ENCODE assay signal across 8 cellular contexts in genomic region chr1:51329443-51330325, GRCh38. TPM values are rescaled to one million over a fixed set of nuclear protein-coding genes. Genes with fewer than 3 reads are reported as not detected.
DNase-seq lines count a peak whose midpoint lies in the region; ATAC-seq and TF ChIP-seq lines count a peak whose summit lies in the region.

No MANE protein-coding gene starts in this region.

- peaks cover 25 to 49% (median 44%) of the 10 kb centered on the region in 11 experiments for H3K27me3 ChIP-seq in BLaER1 treated with 17β-estradiol and CSF1 and Interleukin-3, amounts not matched to agents 10 nM and 100 nM

- H3K9ac ChIP-seq in BLaER1 treated with 17β-estradiol and CSF1 and Interleukin-3, amounts not matched to agents 10 nM and 100 nM: peak overlapping the region in 2 of 11 experiments; percentile 11 to 39; a peak in 1 of 22 replicates

- H3K27me3 Mint-ChIP-seq in chondrocyte (ENCODE audit: low read depth) (no peaks in the 10 kb centered on the region), mesothelial cell of epicardium (ENCODE audit: low read depth) (peaks cover 12% of the 10 kb centered on the region)

- DNase-seq in NCI-H1417 (lab: John Stamatoyannopoulos, UW) (peak in 2 of 3 experiments; percentile 71 to 87), chondrocyte (ENCODE audit: low spot score) (peak; percentile 83), mesothelial cell of epicardium (ENCODE audit: low spot score in 2 of 2, unreplicated experiment in 2 of 2) (no peak), foreskin fibroblast (no peak), DMS114 treated with DMSO at 0.1 percent for 48 hours (lab: John Stamatoyannopoulos, UW; ENCODE audit: unreplicated experiment) (no peak), SW480 (ENCODE audit: low spot score) (no peak)

- H4K20me1 ChIP-seq in BLaER1 treated with 17β-estradiol and CSF1 and Interleukin-3, amounts not matched to agents 10 nM and 100 nM: no peaks in the 10 kb centered on the region

- H3K27ac Mint-ChIP-seq in chondrocyte (ENCODE audit: unreplicated experiment) (no peak overlapping the region), mesothelial cell of epicardium (no peak overlapping the region)

- H3K4me3 Mint-ChIP-seq in chondrocyte (ENCODE audit: unreplicated experiment) (peak overlapping the region; percentile 53), mesothelial cell of epicardium (peak overlapping the region; percentile 66)

- no peaks in the 10 kb centered on the region for H3K9me3 Mint-ChIP-seq in chondrocyte (ENCODE audit: low read depth)
- H3K9me3 Mint-ChIP-seq in mesothelial cell of epicardium: no peaks in the 10 kb centered on the region

- peaks cover 12 to 20% (median 16%) of the 10 kb centered on the region in 10 experiments for H3K4me1 ChIP-seq in BLaER1 treated with 17β-estradiol and CSF1 and Interleukin-3, amounts not matched to agents 10 nM and 100 nM

- no peak for TF ChIP-seq CTCF in chondrocyte (IDR thresholded peaks at IDR 0.05)
- no peak for TF ChIP-seq CTCF in mesothelial cell of epicardium (IDR thresholded peaks at IDR 0.05; ENCODE audit: unreplicated experiment)
- no peak for TF ChIP-seq CTCF in foreskin fibroblast (IDR thresholded peaks at IDR 0.05; ENCODE audit: low read depth, low read length)

- peak overlapping the region; percentile 63 to 94 (median 73); a peak in 16 of 22 replicates for H3K4me2 ChIP-seq in BLaER1 treated with 17β-estradiol and CSF1 and Interleukin-3, amounts not matched to agents 10 nM and 100 nM

- H3K9me3 ChIP-seq in BLaER1 treated with 17β-estradiol and CSF1 and Interleukin-3, amounts not matched to agents 10 nM and 100 nM (replicated peaks in 1 of 11): no peaks in the 10 kb centered on the region

- H3K27ac ChIP-seq in BLaER1 treated with 17β-estradiol and CSF1 and Interleukin-3, amounts not matched to agents 10 nM and 100 nM: no peak overlapping the region

- H3K4me1 Mint-ChIP-seq in chondrocyte (ENCODE audit: low read depth) (peaks cover 34% of the 10 kb centered on the region), mesothelial cell of epicardium (peaks cover 41% of the 10 kb centered on the region)

- no peak for ATAC-seq in HG03469 (IDR thresholded peaks at IDR 0.05; ENCODE audit: unreplicated experiment)

- no peaks in the 10 kb centered on the region for H3K36me3 ChIP-seq in BLaER1 treated with 17β-estradiol and CSF1 and Interleukin-3, amounts not matched to agents 10 nM and 100 nM

- H3K36me3 Mint-ChIP-seq in chondrocyte (ENCODE audit: low read depth) (no peaks in the 10 kb centered on the region), mesothelial cell of epicardium (no peaks in the 10 kb centered on the region)

- H3K4me3 ChIP-seq in BLaER1 treated with 17β-estradiol and CSF1 and Interleukin-3, amounts not matched to agents 10 nM and 100 nM: peak overlapping the region in 9 of 10 experiments; percentile 36 to 64 (median 50); a peak in 13 of 20 replicates
- H3K4me3 ChIP-seq in foreskin fibroblast (ENCODE audit: low read depth in 1 of 2, low read length in 2 of 2): no peak overlapping the region

RNA-seq across cellular contexts. Expression of gene TTC39A, which starts 0.7 kb away (rescaled TPM):
- total RNA-seq in chondrocyte (1.4 to 4.0 TPM (median 2.3 TPM) in 3 replicates), mesothelial cell of epicardium (8.0 to 10.1 TPM (median 8.4 TPM) in 3 replicates)

Comparison
In these comparisons a context has a peak if more than half of its experiments do, and no peak if none do; other contexts are left out.
1. H3K4me3 ChIP-seq: peak in BLaER1 treated with 17β-estradiol and CSF1 and Interleukin-3, amounts not matched to agents 10 nM and 100 nM (9 of 10); none in foreskin fibroblast (0 of 2).
2. DNase-seq: peak in NCI-H1417 (2 of 3) and chondrocyte (single experiment); none in mesothelial cell of epicardium (0 of 2), foreskin fibroblast (0 of 2), DMS114 treated with DMSO at 0.1 percent for 48 hours (single experiment) and SW480 (single experiment).